ENCODE assay signal across 8 cellular contexts in the genomic region with DNA sequence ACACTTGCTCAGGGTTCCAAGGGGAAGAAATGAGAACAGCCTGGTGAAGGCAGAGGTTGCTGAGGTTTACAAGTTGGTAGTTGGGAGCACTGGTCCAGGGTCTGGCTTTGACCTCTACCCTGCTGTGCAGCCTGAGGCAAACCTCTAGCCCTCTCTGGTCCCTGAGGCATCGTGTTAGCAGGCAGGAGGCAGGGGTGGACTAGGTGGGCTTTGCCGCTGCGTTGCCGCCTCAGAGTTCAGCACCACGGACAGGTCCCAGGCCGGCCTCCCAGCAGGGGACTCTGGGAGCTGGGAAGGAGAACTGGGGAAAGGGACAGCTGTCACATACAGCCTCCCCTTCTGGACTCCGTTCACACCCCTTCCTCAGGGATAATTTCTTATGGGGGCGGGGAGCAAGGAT. TPM values are rescaled to one million over a fixed set of nuclear protein-coding genes. Genes with fewer than 3 reads are reported as not detected.
DNase-seq lines count a peak whose midpoint lies in the region; ATAC-seq and TF ChIP-seq lines count a peak whose summit lies in the region.

No MANE protein-coding gene starts in this region.

- peak; percentile 66 for DNase-seq in GM03348 (ENCODE audit: low spot score)
- peak; percentile 59 for DNase-seq in NB4 (ENCODE audit: low read depth)
- peak in 3 of 4 donors; percentile 31 to 43 (median 33) for DNase-seq in body of pancreas
- peak; percentile 20 for DNase-seq in mucosa of gallbladder (ENCODE audit: low spot score)
- no peak for DNase-seq in NCI-H345 treated with DMSO at 0.1 percent for 48 hours (lab: John Stamatoyannopoulos, UW; ENCODE audit: unreplicated experiment)
- DNase-seq in NCI-H1417 treated with DMSO at 0.1 percent for 48 hours (lab: John Stamatoyannopoulos, UW) = no peak
- DNase-seq in NCI-H1092 treated with DMSO at 0.1 percent for 48 hours (lab: John Stamatoyannopoulos, UW) = no peak

- peaks cover 0 to 4% of the 10 kb centered on the region in 2 donors for H3K27me3 ChIP-seq in body of pancreas

- H3K4me3 ChIP-seq in NB4 (ENCODE audit: low read depth, low read length) = no peak overlapping the region
- no peak overlapping the region for H3K4me3 ChIP-seq in body of pancreas

- no peak overlapping the region for H3K27ac ChIP-seq in body of pancreas

- intact Hi-C loops in body of pancreas (cut with DNase I) = no loop called here

- TF ChIP-seq POLR2A in NB4 (IDR thresholded peaks at IDR 0.05; ENCODE audit: extremely low read depth, insufficient read length) = no peak
- no peak for TF ChIP-seq POLR2A in body of pancreas (IDR thresholded peaks at IDR 0.05)

- WGBS in body of pancreas, 2 donors = 0 to 2% methylated on average over 2 to 8 of the region's 8 CpGs

- no peak for ATAC-seq in body of pancreas
- ATAC-seq in HG02970 (IDR thresholded peaks at IDR 0.05; ENCODE audit: low FRiP score, unreplicated experiment) = no peak

- no peaks in the 10 kb centered on the region for H3K9me3 ChIP-seq in body of pancreas

- TF ChIP-seq CTCF in NB4 (IDR thresholded peaks at IDR 0.05; ENCODE audit: low read depth, low read length) (no peak), body of pancreas (IDR thresholded peaks at IDR 0.05) (no peak)

- no peaks in the 10 kb centered on the region for H3K36me3 ChIP-seq in body of pancreas (replicated peaks in 1 of 2; ENCODE audit: insufficient read depth in 1 of 2, low read depth in 2 of 2)

- H3K4me1 ChIP-seq in body of pancreas = no peaks in the 10 kb centered on the region

RNA-seq across cellular contexts. Expression of gene NCAN, which starts 3.1 kb away (rescaled TPM):
- total RNA-seq in body of pancreas (not detected), mucosa of gallbladder (not detected)

RNA-seq across cellular contexts. Expression of gene NR2C2AP, which starts 11.7 kb away (rescaled TPM):
- total RNA-seq in body of pancreas (10 to 100 TPM; 13.8 to 16.1 TPM), mucosa of gallbladder (12.9 TPM)

RNA-seq across cellular contexts. Expression of gene RFXANK, which starts 22.8 kb away (rescaled TPM):
- total RNA-seq in body of pancreas (10 to 100 TPM; 16.1 to 43.8 TPM), mucosa of gallbladder (64.7 TPM)

RNA-seq across cellular contexts. Expression of gene BORCS8, which starts 22.9 kb away (rescaled TPM):
- 10 to 100 TPM in 1 of 2 donors, 1 to 10 TPM in 1; 5.4 to 25.4 TPM for total RNA-seq in body of pancreas
- 29.8 TPM for total RNA-seq in mucosa of gallbladder

RNA-seq across cellular contexts. Expression of gene MEF2B, which starts 44.8 kb away (rescaled TPM):
- total RNA-seq in body of pancreas (not detected), mucosa of gallbladder (4.3 TPM)

Comparison
In these comparisons a context has a peak if more than half of its experiments do, and no peak if none do; other contexts are left out.
1. DNase-seq: peak in GM03348 (single experiment), NB4 (single experiment), body of pancreas (3 of 4) and mucosa of gallbladder (single experiment); none in NCI-H345 treated with DMSO at 0.1 percent for 48 hours (single experiment), NCI-H1417 treated with DMSO at 0.1 percent for 48 hours (single experiment) and NCI-H1092 treated with DMSO at 0.1 percent for 48 hours (single experiment).